Comparison of ENCODE assay signal across 30 cellular contexts in genomic region chr17:7830616-7831015, GRCh38. TPM values are rescaled to one million over a fixed set of nuclear protein-coding genes. Genes with fewer than 3 reads are reported as not detected.
"Had no signal": no experiment of that assay in that cellular context is flagged by ENCODE, and none has a peak within 500 bp of the region (broad histone marks: within the 10 kb centered on the region; RNA-seq: fewer than 3 reads in every experiment).

No MANE protein-coding gene starts in this region.

- H3K4me3 Mint-ChIP-seq: activated CD4-positive, alpha-beta T cell treated with anti-CD3 and anti-CD28 coated beads for 36 hours; activated CD4-positive, alpha-beta T cell treated with anti-CD3 and anti-CD28 coated beads, Interleukin-2, amount 10 ng/mL, durations not matched to agents 7 days and 5 days; activated CD8-positive, alpha-beta T cell treated with anti-CD3 and anti-CD28 coated beads, Interleukin-2, amount 10 ng/mL, durations not matched to agents 7 days and 5 days; activated T-cell treated with anti-CD3 and anti-CD28 coated beads, Interleukin-2, amount 50 U/mL, for 24 hours; brain; T-helper 1 cell treated with Interleukin-12 subunit alpha and Interleukin-12 subunit beta and Interleukin-4 antibody, amounts not matched to agents 30 μg/mL and 1 μg/mL, for 36 hours; T-helper 2 cell treated with Interferon-gamma antibody and Interleukin-4, amounts not matched to agents 5 μg/mL and 100 μg/mL, for 36 hours; WTC11 had no signal

- H3K36me3 Mint-ChIP-seq: brain, WTC11 had no signal

- DNase-seq: activated CD4-positive, alpha-beta T cell treated with anti-CD3 and anti-CD28 coated beads for 36 hours; activated CD4-positive, alpha-beta T cell treated with anti-CD3 and anti-CD28 coated beads, Interleukin-2, amount 10 ng/mL, durations not matched to agents 7 days and 5 days; activated CD4-positive, alpha-beta T cell treated with anti-CD3 and anti-CD28 coated beads, Interleukin-2, amount 50 U/mL, for 48 hours; activated CD8-positive, alpha-beta T cell treated with anti-CD3 and anti-CD28 coated beads, Interleukin-2, amount 10 ng/mL, durations not matched to agents 7 days and 5 days; activated naive CD4-positive, alpha-beta T cell treated with anti-CD3 and anti-CD28 coated beads, Interleukin-2, amount 50 U/mL, for 16 hours; activated T-cell treated with anti-CD3 and anti-CD28 coated beads, Interleukin-2, amount 50 U/mL, for 24 hours; anterior cingulate cortex; caudate nucleus; cerebellar nuclear complex; Kasumi-1; MG63; NCI-H1048; NCI-H1105 treated with DMSO at 0.1 percent for 48 hours; NCI-H1436; NCI-H1694 treated with DMSO at 0.1 percent for 48 hours; NCI-H2029; NCI-H345; NCI-H524 treated with DMSO at 0.1 percent for 48 hours; SHP77; SJCRH30 had no signal

- H3K27me3 Mint-ChIP-seq: activated CD4-positive, alpha-beta T cell treated with anti-CD3 and anti-CD28 coated beads for 36 hours; activated T-cell treated with anti-CD3 and anti-CD28 coated beads, Interleukin-2, amount 50 U/mL, for 24 hours had no signal

- H3K27ac ChIP-seq: SJCRH30, SK-N-MC had no signal

- H3K4me1 ChIP-seq: SJCRH30 had no signal

- H3K9me3 ChIP-seq: MG63, SJCRH30 had no signal

- H3K4me3 ChIP-seq: MG63, SJCRH30, SK-N-MC had no signal

- H3K27ac Mint-ChIP-seq: activated CD4-positive, alpha-beta T cell treated with anti-CD3 and anti-CD28 coated beads for 36 hours; activated CD4-positive, alpha-beta T cell treated with anti-CD3 and anti-CD28 coated beads, Interleukin-2, amount 10 ng/mL, durations not matched to agents 7 days and 5 days; activated CD8-positive, alpha-beta T cell treated with anti-CD3 and anti-CD28 coated beads, Interleukin-2, amount 10 ng/mL, durations not matched to agents 7 days and 5 days; activated T-cell treated with anti-CD3 and anti-CD28 coated beads, Interleukin-2, amount 50 U/mL, for 24 hours; activated T-helper 2 cell treated with anti-CD3 and anti-CD28 coated beads, Interferon-gamma antibody, Interleukin-2, Interleukin-4, amounts not matched to agents 10 μg/mL and 5 μg/mL and 100 μg/mL, durations not matched to agents 14 hours and 24 hours and 36 hours; brain; T-helper 1 cell treated with Interleukin-12 subunit alpha and Interleukin-12 subunit beta and Interleukin-4 antibody, amounts not matched to agents 30 μg/mL and 1 μg/mL, for 36 hours; T-helper 2 cell treated with Interferon-gamma antibody and Interleukin-4, amounts not matched to agents 5 μg/mL and 100 μg/mL, for 36 hours; WTC11 had no signal

- H3K9me3 Mint-ChIP-seq: activated CD4-positive, alpha-beta T cell treated with anti-CD3 and anti-CD28 coated beads, Interleukin-2, amount 10 ng/mL, durations not matched to agents 7 days and 5 days; activated T-cell treated with anti-CD3 and anti-CD28 coated beads, Interleukin-2, amount 50 U/mL, for 24 hours; activated T-helper 2 cell treated with anti-CD3 and anti-CD28 coated beads, Interferon-gamma antibody, Interleukin-2, Interleukin-4, amounts not matched to agents 10 μg/mL and 5 μg/mL and 100 μg/mL, durations not matched to agents 14 hours and 24 hours and 36 hours; brain; T-helper 1 cell treated with Interleukin-12 subunit alpha and Interleukin-12 subunit beta and Interleukin-4 antibody, amounts not matched to agents 30 μg/mL and 1 μg/mL, for 36 hours; T-helper 2 cell treated with Interferon-gamma antibody and Interleukin-4, amounts not matched to agents 5 μg/mL and 100 μg/mL, for 36 hours; WTC11 had no signal

- H3K27me3 ChIP-seq: SJCRH30 had no signal

- ATAC-seq: activated CD4-positive, alpha-beta T cell treated with anti-CD3 and anti-CD28 coated beads for 36 hours; activated CD4-positive, CD25-positive, alpha-beta regulatory T cell treated with anti-CD3 and anti-CD28 coated beads, Interleukin-2, amount 50 U/mL, for 24 hours; activated CD8-positive, alpha-beta T cell treated with anti-CD3 and anti-CD28 coated beads, Interleukin-2, amount 10 ng/mL, durations not matched to agents 7 days and 5 days; Panc1; WTC11 had no signal

- H3K36me3 ChIP-seq: MG63, SJCRH30 had no signal

RNA-seq across cellular contexts. Expression of gene TMEM88, which starts 24.2 kb away (rescaled TPM):
- total RNA-seq: bronchial epithelial cell, RPMI7951 had no signal
